8 cellular contexts compared by ENCODE assay signal in genomic region chr19:7489609-7490044, GRCh38. TPM values are rescaled to one million over a fixed set of nuclear protein-coding genes. Genes with fewer than 3 reads are reported as not detected.
A peak's percentile ranks its signal among the peaks of the same experiment; 100 is the strongest.
DNase-seq lines count a peak whose midpoint lies in the region; ATAC-seq and TF ChIP-seq lines count a peak whose summit lies in the region.

No MANE protein-coding gene starts in this region.

- DNase-seq in activated CD4-positive, alpha-beta T cell treated with anti-CD3 and anti-CD28 coated beads, Interleukin-2, amount 10 ng/mL, durations not matched to agents 24 days and 14 days, result no peak
- no peak for DNase-seq in activated CD4-positive, alpha-beta T cell treated with anti-CD3 and anti-CD28 coated beads, Interleukin-2, amount 50 U/mL, for 48 hours
- no peak for DNase-seq in activated naive CD8-positive, alpha-beta T cell treated with anti-CD3 and anti-CD28 coated beads for 36 hours
- DNase-seq in substantia nigra (lab: John Stamatoyannopoulos, UW) (no peak), NOMO-1 (lab: John Stamatoyannopoulos, UW; ENCODE audit: unreplicated experiment in 2 of 2) (no peak)
- DNase-seq in activated CD8-positive, alpha-beta memory T cell treated with anti-CD3 and anti-CD28 coated beads for 24 hours, result no peak

- H3K36me3 Mint-ChIP-seq in activated CD4-positive, alpha-beta T cell treated with anti-CD3 and anti-CD28 coated beads, Interleukin-2, amount 10 ng/mL, durations not matched to agents 24 days and 14 days (ENCODE audit: low read depth), result no peaks in the 10 kb centered on the region
- no peaks in the 10 kb centered on the region for H3K36me3 Mint-ChIP-seq in activated naive CD8-positive, alpha-beta T cell treated with anti-CD3 and anti-CD28 coated beads for 36 hours

- peak overlapping the region in 1 of 2 donors; percentile 96 for H3K27ac ChIP-seq in liver (ENCODE audit: low read depth in 1 of 2, low read length in 2 of 2)
- H3K27ac ChIP-seq in substantia nigra (ENCODE audit: low read depth, low read length, poor library complexity, severe bottlenecking), result peak overlapping the region; percentile 86

- H3K9ac ChIP-seq in liver (ENCODE audit: low read depth in 1 of 2, low read length in 2 of 2), result no peak overlapping the region

- ATAC-seq in GM19467 (IDR thresholded peaks at IDR 0.05; ENCODE audit: unreplicated experiment), result no peak

- intact Hi-C loops in activated CD4-positive, alpha-beta T cell treated with anti-CD3 and anti-CD28 coated beads, Interleukin-2, amount 10 ng/mL, durations not matched to agents 24 days and 14 days (cut with micrococcal nuclease), result loop anchor here (2.0 kb wide), 1 partner anchor 33 kb away; the partner anchor contains the start of gene MCOLN1

- peaks cover 3% of the 10 kb centered on the region for H3K9me3 Mint-ChIP-seq in activated CD4-positive, alpha-beta T cell treated with anti-CD3 and anti-CD28 coated beads, Interleukin-2, amount 10 ng/mL, durations not matched to agents 24 days and 14 days
- H3K9me3 Mint-ChIP-seq in activated naive CD8-positive, alpha-beta T cell treated with anti-CD3 and anti-CD28 coated beads for 36 hours, result peaks cover 4% of the 10 kb centered on the region

- WGBS in liver, result 63% methylated on average over 11 of the region's 11 CpGs

- TF ChIP-seq RAD21 in liver (IDR thresholded peaks at IDR 0.05), result no peak

- H3K9me3 ChIP-seq in liver (ENCODE audit: control insufficient read depth in 4 of 4, low read length in 3 of 4), result no peaks in the 10 kb centered on the region

- H3K27me3 ChIP-seq in liver (ENCODE audit: control insufficient read depth in 4 of 4, insufficient read depth in 4 of 4, low read length in 3 of 4), result no peaks in the 10 kb centered on the region

- peak overlapping the region in 1 of 3 donors; percentile 72 for H3K4me3 ChIP-seq in liver (ENCODE audit: low read depth in 1 of 3, low read length in 3 of 3)

- H3K4me3 Mint-ChIP-seq in activated CD4-positive, alpha-beta T cell treated with anti-CD3 and anti-CD28 coated beads, Interleukin-2, amount 10 ng/mL, durations not matched to agents 24 days and 14 days, result peak overlapping the region; percentile 83
- H3K4me3 Mint-ChIP-seq in activated naive CD8-positive, alpha-beta T cell treated with anti-CD3 and anti-CD28 coated beads for 36 hours, result peak overlapping the region; percentile 50

- peaks cover 0 to 20% (median 14%) of the 10 kb centered on the region in 4 donors for H3K4me1 ChIP-seq in liver (ENCODE audit: control insufficient read depth in 4 of 4, insufficient read depth in 4 of 4, low read length in 3 of 4)

- H3K4me1 Mint-ChIP-seq in activated CD4-positive, alpha-beta T cell treated with anti-CD3 and anti-CD28 coated beads, Interleukin-2, amount 10 ng/mL, durations not matched to agents 24 days and 14 days, result peaks cover 26% of the 10 kb centered on the region
- peaks cover 17% of the 10 kb centered on the region for H3K4me1 Mint-ChIP-seq in activated naive CD8-positive, alpha-beta T cell treated with anti-CD3 and anti-CD28 coated beads for 36 hours

- no peaks in the 10 kb centered on the region for H3K27me3 Mint-ChIP-seq in activated CD4-positive, alpha-beta T cell treated with anti-CD3 and anti-CD28 coated beads, Interleukin-2, amount 10 ng/mL, durations not matched to agents 24 days and 14 days
- no peaks in the 10 kb centered on the region for H3K27me3 Mint-ChIP-seq in activated naive CD8-positive, alpha-beta T cell treated with anti-CD3 and anti-CD28 coated beads for 36 hours

- H3K27ac Mint-ChIP-seq in activated CD4-positive, alpha-beta T cell treated with anti-CD3 and anti-CD28 coated beads, Interleukin-2, amount 10 ng/mL, durations not matched to agents 24 days and 14 days, result peak overlapping the region; percentile 49
- no peak overlapping the region for H3K27ac Mint-ChIP-seq in activated naive CD8-positive, alpha-beta T cell treated with anti-CD3 and anti-CD28 coated beads for 36 hours

- TF ChIP-seq CTCF in liver (IDR thresholded peaks at IDR 0.05; ENCODE audit: low read depth, low read length, missing input control), result no peak

- no peaks in the 10 kb centered on the region for H3K36me3 ChIP-seq in liver (ENCODE audit: control insufficient read depth in 4 of 4, insufficient read depth in 3 of 4, low read depth in 1 of 4, low read length in 3 of 4)

TF ChIP-seq in liver, 16 proteins besides CTCF, POLR2A, EP300 and RAD21:
- no peak for TF ChIP-seq NR2F2 (IDR thresholded peaks at IDR 0.05)
- TF ChIP-seq HNF4A (conservative IDR thresholded peaks at IDR 0.05), result peak; percentile 81 to 82
- TF ChIP-seq YY1 (IDR thresholded peaks at IDR 0.05), result no peak
- no peak for TF ChIP-seq FOXA2 (IDR thresholded peaks at IDR 0.05)
- no peak for TF ChIP-seq EGR1 (IDR thresholded peaks at IDR 0.05; ENCODE audit: low read depth in 2 of 2)
- TF ChIP-seq ATF3 (IDR thresholded peaks at IDR 0.05), result no peak
- TF ChIP-seq ZBTB33 (IDR thresholded peaks at IDR 0.05), result no peak
- TF ChIP-seq HNF4G (IDR thresholded peaks at IDR 0.05), result peak; percentile 66
- peak; percentile 30 for TF ChIP-seq SP1 (IDR thresholded peaks at IDR 0.05)

RNA-seq across cellular contexts. Expression of gene PEX11G, which starts 0.8 kb away (rescaled TPM):
- total RNA-seq in activated CD4-positive, alpha-beta T cell treated with anti-CD3 and anti-CD28 coated beads, Interleukin-2, amount 10 ng/mL, durations not matched to agents 24 days and 14 days, result 1.1 and 1.2 TPM in 2 replicates
- total RNA-seq in activated naive CD8-positive, alpha-beta T cell treated with anti-CD3 and anti-CD28 coated beads for 36 hours, result 1 to 10 TPM in 1 of 2 experiments, under 1 TPM in 1; 0.82 to 1.5 TPM
- total RNA-seq in liver, result 1 to 10 TPM; 1.9 to 7.7 TPM
- polyA plus RNA-seq in liver, result 10 to 100 TPM in 1 of 2 donors, 1 to 10 TPM in 1; 8.6 to 10.9 TPM

RNA-seq across cellular contexts. Expression of gene ZNF358, which starts 26.3 kb away (rescaled TPM):
- 5.1 and 5.7 TPM in 2 replicates for total RNA-seq in activated CD4-positive, alpha-beta T cell treated with anti-CD3 and anti-CD28 coated beads, Interleukin-2, amount 10 ng/mL, durations not matched to agents 24 days and 14 days
- total RNA-seq in activated naive CD8-positive, alpha-beta T cell treated with anti-CD3 and anti-CD28 coated beads for 36 hours, result 1 to 10 TPM; 6.5 to 7.3 TPM
- total RNA-seq in liver, result 1 to 10 TPM; 5.7 to 9.5 TPM
- polyA plus RNA-seq in liver, result 10 to 100 TPM; 15.6 to 18.2 TPM

RNA-seq across cellular contexts. Expression of gene MCOLN1, which starts 32.8 kb away (rescaled TPM):
- total RNA-seq in activated CD4-positive, alpha-beta T cell treated with anti-CD3 and anti-CD28 coated beads, Interleukin-2, amount 10 ng/mL, durations not matched to agents 24 days and 14 days, result 13.3 and 13.7 TPM in 2 replicates
- total RNA-seq in activated naive CD8-positive, alpha-beta T cell treated with anti-CD3 and anti-CD28 coated beads for 36 hours, result 10 to 100 TPM; 12.3 to 12.4 TPM
- total RNA-seq in liver, result 10 to 100 TPM; 10.9 to 13.2 TPM
- 10 to 100 TPM; 14.1 to 17.0 TPM for polyA plus RNA-seq in liver

RNA-seq across cellular contexts. Expression of gene PNPLA6, which starts 45.9 kb away (rescaled TPM):
- total RNA-seq in activated CD4-positive, alpha-beta T cell treated with anti-CD3 and anti-CD28 coated beads, Interleukin-2, amount 10 ng/mL, durations not matched to agents 24 days and 14 days, result 122 and 125 TPM in 2 replicates
- total RNA-seq in activated naive CD8-positive, alpha-beta T cell treated with anti-CD3 and anti-CD28 coated beads for 36 hours, result 10 to 100 TPM; 67.8 to 68.5 TPM
- total RNA-seq in liver, result 10 to 100 TPM; 33.0 to 68.4 TPM
- polyA plus RNA-seq in liver, result 10 to 100 TPM; 20.9 to 22.9 TPM
